In the genomic region with DNA sequence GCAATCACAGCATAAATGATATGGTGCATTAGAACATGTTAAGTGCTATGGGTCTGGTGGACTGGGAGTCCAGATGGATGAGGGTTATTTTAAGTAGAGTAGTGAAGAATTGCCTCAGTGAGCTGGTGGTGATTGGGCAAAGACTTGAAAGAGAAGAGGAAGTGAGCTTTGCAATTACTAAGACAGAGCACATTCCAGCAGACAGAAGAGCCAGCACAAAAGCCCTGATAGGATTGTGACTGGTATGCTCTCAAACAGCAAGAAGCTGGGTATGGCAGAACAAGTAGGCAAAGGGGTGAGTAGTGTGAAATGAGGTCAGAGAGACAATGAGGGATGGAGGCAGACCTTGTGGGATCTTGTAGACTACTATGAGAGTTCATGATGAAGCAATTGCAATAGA, we compare ENCODE assay signal across 10 cellular contexts. TPM values are rescaled to one million over a fixed set of nuclear protein-coding genes. Genes with fewer than 3 reads are reported as not detected.
A peak's percentile ranks its signal among the peaks of the same experiment; 100 is the strongest.
DNase-seq lines count a peak whose midpoint lies in the region; ATAC-seq and TF ChIP-seq lines count a peak whose summit lies in the region.
"Had no signal": no experiment of that assay in that cellular context is flagged by ENCODE, and none has a peak within 500 bp of the region (broad histone marks: within the 10 kb centered on the region; RNA-seq: fewer than 3 reads in every experiment).

No MANE protein-coding gene starts in this region.

- intact Hi-C loops in left cardiac atrium (cut with DNase I) = no loop called here

- no peak overlapping the region for H3K4me3 ChIP-seq in right atrium auricular region
- no peak overlapping the region for H3K4me3 ChIP-seq in fibroblast of the aortic adventitia (ENCODE audit: low read depth, low read length)
- H3K4me3 ChIP-seq in subcutaneous abdominal adipose tissue (ENCODE audit: low read depth in 1 of 5, low read length in 5 of 5) = no peak overlapping the region
- H3K4me3 ChIP-seq: skin epidermis had no signal

- peaks cover 5% of the 10 kb centered on the region for H3K36me3 ChIP-seq in right atrium auricular region
- H3K36me3 ChIP-seq in subcutaneous abdominal adipose tissue (ENCODE audit: control insufficient read depth in 5 of 5, insufficient read depth in 5 of 5, low read length in 5 of 5) = peaks cover 0 to 11% (median 0%) of the 10 kb centered on the region in 5 donors

- H3K27ac ChIP-seq in right atrium auricular region (no peak overlapping the region), subcutaneous abdominal adipose tissue (ENCODE audit: low read depth, low read length) (peak overlapping the region; percentile 21)

- H3K9ac ChIP-seq in subcutaneous abdominal adipose tissue (ENCODE audit: low read length in 5 of 5) = no peak overlapping the region

- ATAC-seq in left cardiac atrium = peak; percentile 38 to 41

- H3K4me1 ChIP-seq in right atrium auricular region (no peaks in the 10 kb centered on the region), subcutaneous abdominal adipose tissue (ENCODE audit: control insufficient read depth in 5 of 5, insufficient read depth in 5 of 5, low read length in 5 of 5) (peaks cover 0 to 36% (median 3%) of the 10 kb centered on the region in 5 donors)

- no peaks in the 10 kb centered on the region for H3K9me3 ChIP-seq in right atrium auricular region
- H3K9me3 ChIP-seq in subcutaneous abdominal adipose tissue (ENCODE audit: control insufficient read depth in 5 of 5, low read length in 5 of 5) = no peaks in the 10 kb centered on the region

- TF ChIP-seq CTCF in right atrium auricular region (IDR thresholded peaks at IDR 0.05) = no peak
- TF ChIP-seq CTCF in fibroblast of the aortic adventitia (IDR thresholded peaks at IDR 0.05; ENCODE audit: insufficient read depth, low read length) = no peak

- no peaks in the 10 kb centered on the region for H3K27me3 ChIP-seq in right atrium auricular region
- no peaks in the 10 kb centered on the region for H3K27me3 ChIP-seq in subcutaneous abdominal adipose tissue (ENCODE audit: control insufficient read depth in 5 of 5, insufficient read depth in 4 of 5, low read length in 5 of 5)

- no peak for DNase-seq in left cardiac atrium
- DNase-seq in right atrium auricular region (ENCODE audit: low spot score) = no peak
- peak; percentile 78 for DNase-seq in SKM-1 treated with dmso at 0.1 percent for 144 hours (lab: John Stamatoyannopoulos, UW; ENCODE audit: unreplicated experiment)
- DNase-seq in fibroblast of the aortic adventitia (ENCODE audit: low read depth) = peak; percentile 65
- no peak for DNase-seq in activated naive CD4-positive, alpha-beta T cell treated with Interleukin-2 at 50 U/mL for 16 hours
- no peak for DNase-seq in NCI-H2171 (lab: John Stamatoyannopoulos, UW)
- DNase-seq in DMS 273 treated with DMSO at 0.1 percent for 48 hours (lab: John Stamatoyannopoulos, UW) = no peak
- DNase-seq: activated naive CD4-positive, alpha-beta T cell treated with anti-CD3 and anti-CD28 coated beads, Interleukin-2, amount 10 ng/mL, durations not matched to agents 7 days and 5 days had no signal

RNA-seq across cellular contexts. Expression of a gene that starts 2.0 kb away (rescaled TPM):
- 1 to 10 TPM; 2.1 to 3.7 TPM for total RNA-seq in left cardiac atrium
- total RNA-seq in right atrium auricular region = 1 to 10 TPM; 3.9 to 7.9 TPM
- 11.4 and 175 TPM in 2 replicates for total RNA-seq in fibroblast of the aortic adventitia (ENCODE audit: low replicate concordance)

Comparison
In these comparisons a context has a peak if more than half of its experiments do, and no peak if none do; other contexts are left out.
1. DNase-seq: peak in SKM-1 treated with dmso at 0.1 percent for 144 hours (single experiment) and fibroblast of the aortic adventitia (single experiment); none in left cardiac atrium (single experiment), right atrium auricular region (single experiment), activated naive CD4-positive, alpha-beta T cell treated with Interleukin-2 at 50 U/mL for 16 hours (single experiment), NCI-H2171 (single experiment) and DMS 273 treated with DMSO at 0.1 percent for 48 hours (single experiment).